ENCODE assay signal across 8 cellular contexts in genomic region chr15:43824302-43825246, GRCh38. TPM values are rescaled to one million over a fixed set of nuclear protein-coding genes. Genes with fewer than 3 reads are reported as not detected.
DNase-seq lines count a peak whose midpoint lies in the region; ATAC-seq and TF ChIP-seq lines count a peak whose summit lies in the region.

Gene MFAP1, minus strand, starts transcription at chr15:43824690. Its CDS starts 121 bp downstream, at chr15:43824569.

- H3K27ac ChIP-seq in ACC112 (ENCODE audit: low read depth, low read length) (peak within 1 kb of the TSS; percentile 89), caudate nucleus (ENCODE audit: low read depth, low read length) (peak within 1 kb of the TSS; percentile 65)

- H2AFZ ChIP-seq in ACC112 (ENCODE audit: low read length, unreplicated experiment) = peak within 1 kb of the TSS; percentile 70

- no peaks in the 10 kb centered on the region for H3K36me3 ChIP-seq in ACC112 (ENCODE audit: insufficient read depth, low read length)

- CTCF ChIA-PET in activated B cell treated with CpG ODN at 0.5 μM for 24 hours (lab: Charles Lee) = interaction anchor here (0.8 to 1.5 kb wide), 5 partner anchors 16 to 54 kb away, joined by 3 to 8 read pairs (median 4); partner anchors contain the start of genes ELL3, HYPK and SERINC4

- no peak for TF ChIP-seq CTCF in activated B cell treated with CpG ODN at 0.5 μM for 24 hours (IDR thresholded peaks at IDR 0.05)

- peaks cover 72% of the 10 kb centered on the region for H3K79me2 ChIP-seq in ACC112 (ENCODE audit: control insufficient read depth, insufficient read depth, low read length, unreplicated experiment)

- intact Hi-C loops in activated B cell treated with CpG ODN at 0.5 μM for 24 hours (cut with micrococcal nuclease) = loop anchor here (1.0 to 10.0 kb wide), 6 partner anchors 15 to 310 kb away; partner anchors contain the start of genes HYPK, MAP1A, PDIA3 and SERF2

- H3K9me3 Mint-ChIP-seq in activated B cell treated with CpG ODN at 0.5 μM for 24 hours (no peaks in the 10 kb centered on the region), immature natural killer cell (no peaks in the 10 kb centered on the region)

- ATAC-seq in GM18873 (IDR thresholded peaks at IDR 0.05; ENCODE audit: low FRiP score, unreplicated experiment) (peak; percentile 73), HG03196 (IDR thresholded peaks at IDR 0.05; ENCODE audit: unreplicated experiment) (peak; percentile 63), activated B cell treated with CpG ODN at 0.5 μM for 24 hours (ENCODE audit: low read depth) (peak; percentile 86)

- DNase-seq in NCI-H345 (lab: John Stamatoyannopoulos, UW) (peak; percentile 97), activated B cell treated with CpG ODN at 0.5 μM for 24 hours (peak; percentile 72), caudate nucleus (lab: John Stamatoyannopoulos, UW) (peak; percentile 28 to 98 (median 89)), immature natural killer cell (peak; percentile 89 to 92 (median 91)), smooth muscle cell of the brain vasculature (ENCODE audit: low read depth, low spot score) (peak; percentile 89)

- H3K27me3 Mint-ChIP-seq in activated B cell treated with CpG ODN at 0.5 μM for 24 hours = no peaks in the 10 kb centered on the region
- peaks cover 4 to 10% (median 7%) of the 10 kb centered on the region in 3 donors for H3K27me3 Mint-ChIP-seq in immature natural killer cell (ENCODE audit: low read depth in 3 of 3)

- peak within 1 kb of the TSS; percentile 99 for H3K27ac Mint-ChIP-seq in activated B cell treated with CpG ODN at 0.5 μM for 24 hours
- peak within 1 kb of the TSS; percentile 96 to 100 (median 98) for H3K27ac Mint-ChIP-seq in immature natural killer cell

- H3K4me1 ChIP-seq in ACC112 (ENCODE audit: control insufficient read depth, insufficient read depth, low read length, unreplicated experiment) = peaks cover 21% of the 10 kb centered on the region

- POLR2A ChIA-PET in activated B cell treated with CpG ODN at 0.5 μM for 24 hours (lab: Charles Lee) = interaction anchor here (0.5 to 2.6 kb wide), 17 partner anchors 9 to 1779 kb away, joined by 3 to 52 read pairs (median 8); partner anchors contain the start of genes ELL3, HYPK, PDIA3 and SERF2

- H3K4me1 Mint-ChIP-seq in activated B cell treated with CpG ODN at 0.5 μM for 24 hours = peaks cover 62% of the 10 kb centered on the region
- H3K4me1 Mint-ChIP-seq in immature natural killer cell = peaks cover 58 to 63% of the 10 kb centered on the region in 2 donors

- peaks cover 16% of the 10 kb centered on the region for H3K36me3 Mint-ChIP-seq in activated B cell treated with CpG ODN at 0.5 μM for 24 hours (ENCODE audit: low read depth)
- H3K36me3 Mint-ChIP-seq in immature natural killer cell = no peaks in the 10 kb centered on the region

- H3K4me3 ChIP-seq in ACC112 (ENCODE audit: low read depth, low read length) = peak within 1 kb of the TSS; percentile 90

- H3K27me3 ChIP-seq in ACC112 (ENCODE audit: insufficient read depth, low read length) = no peaks in the 10 kb centered on the region

- peak within 1 kb of the TSS; percentile 99 for H3K4me3 Mint-ChIP-seq in activated B cell treated with CpG ODN at 0.5 μM for 24 hours
- H3K4me3 Mint-ChIP-seq in immature natural killer cell = peak within 1 kb of the TSS; percentile 96 to 99 (median 98)

RNA-seq across cellular contexts. Expression of gene MFAP1, which starts in this region (rescaled TPM):
- total RNA-seq in activated B cell treated with CpG ODN at 0.5 μM for 24 hours = 26.1 and 27.9 TPM in 2 replicates
- 10 to 100 TPM in 2 of 3 donors, 1 to 10 TPM in 1; 6.7 to 21.3 (median 10.4) TPM for polyA plus RNA-seq in immature natural killer cell

Comparison
In these comparisons a context has a peak if more than half of its experiments do, and no peak if none do; other contexts are left out.
1. Peak in every context shown above with its lines: DNase-seq, ATAC-seq, H3K4me3 ChIP-seq and H3K27ac ChIP-seq.